Comparison of ENCODE assay signal across 28 cellular contexts in the genomic region with DNA sequence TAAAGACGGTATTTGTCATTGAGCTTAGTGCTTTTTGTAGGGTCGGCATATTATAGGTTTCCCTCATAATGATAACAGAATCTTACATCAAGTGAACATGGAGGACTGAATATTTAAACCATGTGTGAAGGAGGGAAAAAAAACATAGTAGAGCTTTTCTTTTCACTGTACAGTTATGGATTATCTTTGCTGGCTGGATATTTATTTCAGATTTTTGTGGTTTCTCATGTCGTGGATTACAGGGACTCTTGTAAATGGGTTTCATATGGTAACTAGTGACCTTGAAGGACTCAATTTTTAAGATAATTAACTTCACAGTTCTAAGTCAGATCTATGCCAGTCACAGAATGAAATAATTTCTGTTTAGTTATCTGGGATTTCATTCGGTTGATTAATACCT.
"Had no signal": no experiment of that assay in that cellular context is flagged by ENCODE, and none has a peak within 500 bp of the region (broad histone marks: within the 10 kb centered on the region; RNA-seq: fewer than 3 reads in every experiment).

No MANE protein-coding gene starts in this region.

- DNase-seq: activated B cell treated with CpG ODN at 0.5 μM for 24 hours; activated CD4-positive, alpha-beta memory T cell treated with anti-CD3 and anti-CD28 coated beads for 36 hours; activated CD4-positive, alpha-beta T cell treated with anti-CD3 and anti-CD28 coated beads for 1 hour; activated CD4-positive, alpha-beta T cell treated with anti-CD3 and anti-CD28 coated beads, Interleukin-2, amount 10 ng/mL, durations not matched to agents 24 days and 14 days; activated CD8-positive, alpha-beta memory T cell treated with anti-CD3 and anti-CD28 coated beads for 24 hours; activated effector memory CD4-positive, alpha-beta T cell treated with anti-CD3 and anti-CD28 coated beads, Interleukin-2, amount 50 U/mL, for 16 hours; activated naive CD4-positive, alpha-beta T cell treated with Interleukin-2 at 50 U/mL for 16 hours; activated naive CD8-positive, alpha-beta T cell treated with anti-CD3 and anti-CD28 coated beads, Interleukin-2, amount 50 U/mL, for 24 hours; activated T-cell treated with anti-CD3 and anti-CD28 coated beads, Interleukin-2, amount 50 U/mL, for 4 hours; Karpas-422; MM.1S; NCI-H1105; NCI-H1436; NCI-H1694 treated with DMSO at 0.1 percent for 48 hours; NCI-H2029 treated with DMSO at 0.1 percent for 48 hours; NCI-H345; NCI-H510A; NCI-H526 treated with DMSO at 0.1 percent for 48 hours; NK-92 treated with Interleukin-12 subunit alpha and Interleukin-12 subunit beta, amount 100 ng/mL, for 24 hours; Peyer's patch; Right ventricle myocardium superior; SJCRH30; T-cell; T-helper 2 cell; T1000 had no signal

- H3K36me3 ChIP-seq: Peyer's patch, SJCRH30 had no signal

- H3K9me3 ChIP-seq: Peyer's patch, SJCRH30 had no signal

- ATAC-seq: activated naive CD4-positive, alpha-beta T cell treated with anti-CD3 and anti-CD28 coated beads, Interleukin-2, amount 50 U/mL, for 72 hours; activated naive CD8-positive, alpha-beta T cell treated with anti-CD3 and anti-CD28 coated beads, Interleukin-2, amount 50 U/mL, for 24 hours; activated T-cell treated with anti-CD3 and anti-CD28 coated beads, Interleukin-2, amount 50 U/mL, for 4 hours; T-cell had no signal

- H3K27ac ChIP-seq: Peyer's patch, RWPE1, SJCRH30 had no signal

- H3K4me3 ChIP-seq: Peyer's patch, SJCRH30 had no signal

- H3K27me3 ChIP-seq: Peyer's patch, SJCRH30 had no signal

- H3K4me1 ChIP-seq: Peyer's patch, SJCRH30 had no signal

- FAIRE-seq: TTC549 had no signal
